In genomic region chr6:16059496-16059895, GRCh38 we compare ENCODE assay signal across 14 cellular contexts.
A peak's percentile ranks its signal among the peaks of the same experiment; 100 is the strongest.
DNase-seq lines count a peak whose midpoint lies in the region; ATAC-seq and TF ChIP-seq lines count a peak whose summit lies in the region.
"Had no signal": no experiment of that assay in that cellular context is flagged by ENCODE, and none has a peak within 500 bp of the region (broad histone marks: within the 10 kb centered on the region; RNA-seq: fewer than 3 reads in every experiment).

No MANE protein-coding gene starts in this region.

- CTCF ChIA-PET in PC-3 (lab: Charles Lee), result interaction anchor here (0.5 kb wide), 1 partner anchor 124 kb away, joined by 3 read pairs; no protein-coding TSS in a partner anchor

- H2AFZ ChIP-seq in PC-3 (ENCODE audit: low read length) (peak overlapping the region; percentile 51; the same call in 1 of the 2 replicates), smooth muscle cell (ENCODE audit: low read depth) (no peak overlapping the region)

- POLR2A ChIA-PET in PC-3 (lab: Charles Lee; ENCODE audit: unreplicated experiment), result no interaction called here

- H3K4me3 ChIP-seq in HUES6 (ENCODE audit: low read depth, low read length) (peak overlapping the region; percentile 15; the same call in 1 of the 2 replicates), PC-3 (ENCODE audit: low read length) (no peak overlapping the region), skeletal muscle cell (ENCODE audit: low read depth, low read length) (no peak overlapping the region), smooth muscle cell (no peak overlapping the region)
- H3K4me3 ChIP-seq: esophagus muscularis mucosa, ovary, Peyer's patch had no signal

- no peak for TF ChIP-seq CTCF in PC-3 (conservative IDR thresholded peaks at IDR 0.05; ENCODE audit: low read depth, low read length)
- TF ChIP-seq CTCF in smooth muscle cell (IDR thresholded peaks at IDR 0.05; ENCODE audit: borderline replicate concordance, insufficient read depth, poor library complexity, severe bottlenecking), result no peak
- TF ChIP-seq CTCF in natural killer cell (IDR thresholded peaks at IDR 0.05), result no peak

- H3K9me3 Mint-ChIP-seq in natural killer cell, result no peaks in the 10 kb centered on the region

- H3K27ac ChIP-seq in HUES6 (ENCODE audit: low read depth, low read length) (no peak overlapping the region; the same call in 1 of the 2 replicates), PC-3 (ENCODE audit: low read length) (no peak overlapping the region), smooth muscle cell (ENCODE audit: low read depth) (no peak overlapping the region)
- H3K27ac ChIP-seq: esophagus muscularis mucosa, ovary, Peyer's patch had no signal

- H3K9me3 ChIP-seq in HUES6 (ENCODE audit: control insufficient read depth, insufficient read depth, low read depth, low read length) (no peaks in the 10 kb centered on the region), PC-3 (ENCODE audit: low read length) (no peaks in the 10 kb centered on the region), smooth muscle cell (replicated peaks; ENCODE audit: low read depth) (no peaks in the 10 kb centered on the region)
- H3K9me3 ChIP-seq: esophagus muscularis mucosa, ovary, Peyer's patch had no signal

- H3K36me3 Mint-ChIP-seq in natural killer cell, result no peaks in the 10 kb centered on the region

- intact Hi-C loops in PC-3 (cut with micrococcal nuclease) (no loop called here), natural killer cell (cut with micrococcal nuclease) (no loop called here)

- ATAC-seq in PC-3 (no peak), natural killer cell (no peak), HG03354 (IDR thresholded peaks at IDR 0.05; ENCODE audit: poor library complexity, severe bottlenecking, unreplicated experiment) (no peak)

- H3K4me2 ChIP-seq in PC-3 (ENCODE audit: low read length) (peak overlapping the region; percentile 32; the same call in 1 of the 2 replicates), smooth muscle cell (no peak overlapping the region)

- H3K27ac Mint-ChIP-seq in natural killer cell, result no peak overlapping the region

- H3K9me2 ChIP-seq in PC-3 (replicated peaks; ENCODE audit: low read length), result no peaks in the 10 kb centered on the region

- no peak overlapping the region for H3K4me3 Mint-ChIP-seq in natural killer cell

- 60% methylated on average over 7 of the region's 7 CpGs for WGBS in smooth muscle cell (ENCODE audit: low lambda C conversion rate)

- DNase-seq in NCI-H2107 (lab: John Stamatoyannopoulos, UW) (peak; percentile 40), PC-3 (no peak), skeletal muscle cell (ENCODE audit: low read depth) (peak; percentile 4), smooth muscle cell (lab: John Stamatoyannopoulos, UW; ENCODE audit: unreplicated experiment) (no peak), natural killer cell (no peak)
- DNase-seq: activated naive CD4-positive, alpha-beta T cell treated with Interleukin-2 at 50 U/mL for 16 hours; dermis blood vessel endothelial cell; KG1; ovary; Peyer's patch; stimulated activated naive CD4-positive, alpha-beta T cell treated with Interleukin-2 at 50 U/mL for 16 hours had no signal

- no peaks in the 10 kb centered on the region for H3K27me3 Mint-ChIP-seq in natural killer cell (ENCODE audit: low read depth in 2 of 2)

- no peaks in the 10 kb centered on the region for H4K20me1 ChIP-seq in PC-3 (ENCODE audit: low read length)
- H4K20me1 ChIP-seq in smooth muscle cell (ENCODE audit: low read depth), result no peaks in the 10 kb centered on the region

- no TSS peak for BruUV-seq in PC-3 (replicated peaks; lab: Mats Ljungman, UMichigan)

- H3K36me3 ChIP-seq in HUES6 (ENCODE audit: control insufficient read depth, insufficient read depth, low read length) (no peaks in the 10 kb centered on the region), PC-3 (ENCODE audit: low read depth, low read length) (no peaks in the 10 kb centered on the region), smooth muscle cell (ENCODE audit: low read depth) (no peaks in the 10 kb centered on the region)
- H3K36me3 ChIP-seq: esophagus muscularis mucosa, ovary, Peyer's patch had no signal

- H3K9ac ChIP-seq in HUES6 (ENCODE audit: low read length) (no peak overlapping the region), PC-3 (ENCODE audit: low read length) (no peak overlapping the region), smooth muscle cell (ENCODE audit: low read depth) (no peak overlapping the region)

- H3K4me1 Mint-ChIP-seq in natural killer cell, result peaks cover 7 to 10% of the 10 kb centered on the region in 2 donors

- H3F3A ChIP-seq in PC-3 (ENCODE audit: low read length, unreplicated experiment) (no peaks in the 10 kb centered on the region), smooth muscle cell (ENCODE audit: low read depth) (no peaks in the 10 kb centered on the region)

- H3K4me1 ChIP-seq in HUES6 (ENCODE audit: control insufficient read depth, insufficient read depth, low read length) (peaks cover 58% of the 10 kb centered on the region), PC-3 (ENCODE audit: insufficient read depth, low read length) (no peaks in the 10 kb centered on the region), smooth muscle cell (ENCODE audit: low read depth) (peaks cover 2% of the 10 kb centered on the region)
- H3K4me1 ChIP-seq: esophagus muscularis mucosa, Peyer's patch had no signal

- H3K79me2 ChIP-seq in PC-3 (ENCODE audit: low read length) (no peaks in the 10 kb centered on the region), smooth muscle cell (ENCODE audit: low read depth) (no peaks in the 10 kb centered on the region)

- H3K27me3 ChIP-seq in HUES6 (ENCODE audit: control insufficient read depth, insufficient read depth, low read length), result no peaks in the 10 kb centered on the region
- peaks cover 9% of the 10 kb centered on the region; the same call in 1 of the 2 replicates for H3K27me3 ChIP-seq in PC-3 (ENCODE audit: low read length)
- no peaks in the 10 kb centered on the region for H3K27me3 ChIP-seq in smooth muscle cell (ENCODE audit: low read depth)
- H3K27me3 ChIP-seq: esophagus muscularis mucosa, ovary, Peyer's patch had no signal

Comparison
In these comparisons a context has a peak if more than half of its experiments do, and no peak if none do; other contexts are left out.
1. DNase-seq: peak in NCI-H2107 (single experiment) and skeletal muscle cell (single experiment); none in PC-3 (single experiment), smooth muscle cell (single experiment) and natural killer cell (single experiment).